Comparison of ENCODE assay signal across 1 cellular context in genomic region chr1:182143825-182144661, GRCh38.
TF ChIP-seq lines count a peak whose summit lies in the region.

No MANE protein-coding gene starts in this region.

TF ChIP-seq in IMR-90, 13 proteins besides CTCF, POLR2A, EP300 and RAD21 (continued from another document):
- TF ChIP-seq CEBPB (IDR thresholded peaks at IDR 0.05; ENCODE audit: low read depth, low read length), result no peak
- no peak for TF ChIP-seq RFX5 (IDR thresholded peaks at IDR 0.05; ENCODE audit: low read depth, low read length)
- TF ChIP-seq MAFK (IDR thresholded peaks at IDR 0.05; ENCODE audit: low read depth, low read length), result no peak
